Comparison of ENCODE assay signal across 10 cellular contexts in genomic region chr1:161613142-161613515, GRCh38. TPM values are rescaled to one million over a fixed set of nuclear protein-coding genes. Genes with fewer than 3 reads are reported as not detected.
DNase-seq lines count a peak whose midpoint lies in the region; ATAC-seq, FAIRE-seq and TF ChIP-seq lines count a peak whose summit lies in the region.
"Not testable (repeated sequence)": the region's sequence is repeated elsewhere in the genome, so short reads cannot be mapped to it uniquely, and the experiment has no call there.
"Had no signal": no experiment of that assay in that cellular context is flagged by ENCODE, and none has a peak within 500 bp of the region (broad histone marks: within the 10 kb centered on the region; RNA-seq: fewer than 3 reads in every experiment).

No MANE protein-coding gene starts in this region.

- not testable (repeated sequence) for TF ChIP-seq POLR2A in endothelial cell of umbilical vein (IDR thresholded peaks at IDR 0.05; ENCODE audit: low read depth, low read length)

- peak overlapping the region; percentile 31; the same call in 1 of the 2 replicates for H3K9ac ChIP-seq in KMS-11
- not testable (repeated sequence) for H3K9ac ChIP-seq in endothelial cell of umbilical vein (replicated peaks; ENCODE audit: extremely low read depth, insufficient read depth, low read length)

- CTCF ChIA-PET in Caco-2 (lab: Charles Lee): not testable (repeated sequence)
- CTCF ChIA-PET in endothelial cell of umbilical vein (lab: Charles Lee): interaction anchor here (1.3 to 1.6 kb wide), 2 partner anchors 126 to 127 kb away, joined by 3 to 4 read pairs; no protein-coding TSS in a partner anchor

- H3K4me1 Mint-ChIP-seq in Caco-2 (ENCODE audit: low read depth, unreplicated experiment) (peaks cover 11% of the 10 kb centered on the region), T-helper 17 cell (peaks cover 14% of the 10 kb centered on the region)
- peaks cover 18% of the 10 kb centered on the region for H3K4me1 Mint-ChIP-seq in activated naive CD8-positive, alpha-beta T cell treated with anti-CD3 and anti-CD28 coated beads, Interleukin-2, amount 50 U/mL, for 24 hours
- not testable (repeated sequence) for H3K4me1 Mint-ChIP-seq in progenitor cell of endocrine pancreas (ENCODE audit: low read depth)

- H3K4me3 ChIP-seq in Caco-2 (ENCODE audit: low read depth, low read length); KMS-11 (IDR thresholded peaks at IDR 0.05; ENCODE audit: insufficient read depth, low read depth, low read length); endothelial cell of umbilical vein (replicated peaks in 1 of 3; ENCODE audit: insufficient read depth in 1 of 3, low read depth in 1 of 3, low read length in 3 of 3): not testable (repeated sequence)
- H3K4me3 ChIP-seq in upper lobe of right lung: peak overlapping the region; percentile 53

- peak overlapping the region; percentile 54 for H3K27ac ChIP-seq in KMS-11
- H3K27ac ChIP-seq in endothelial cell of umbilical vein (ENCODE audit: insufficient read depth, low read depth, low read length): peak overlapping the region; percentile 57
- not testable (repeated sequence) for H3K27ac ChIP-seq in upper lobe of right lung

- BruUV-seq in Caco-2 (replicated peaks; lab: Mats Ljungman, UMichigan); endothelial cell of umbilical vein (replicated peaks; lab: Mats Ljungman, UMichigan): not testable (repeated sequence)

- H3K4me3 Mint-ChIP-seq in Caco-2 (ENCODE audit: unreplicated experiment): peak overlapping the region; percentile 90
- peak overlapping the region; percentile 89 for H3K4me3 Mint-ChIP-seq in T-helper 17 cell
- H3K4me3 Mint-ChIP-seq in activated naive CD8-positive, alpha-beta T cell treated with anti-CD3 and anti-CD28 coated beads, Interleukin-2, amount 50 U/mL, for 24 hours: peak overlapping the region; percentile 87
- H3K4me3 Mint-ChIP-seq in progenitor cell of endocrine pancreas (ENCODE audit: low read depth): peak overlapping the region; percentile 82

- FAIRE-seq in endothelial cell of umbilical vein (lab: Jason Lieb, UNC): peak; percentile 81

- H3K4me1 ChIP-seq in Caco-2; endothelial cell of umbilical vein (ENCODE audit: control insufficient read depth, extremely low read depth, insufficient read depth, low read length); upper lobe of right lung: not testable (repeated sequence)
- H3K4me1 ChIP-seq in KMS-11 (ENCODE audit: low read depth, poor library complexity, severe bottlenecking): peaks cover 14% of the 10 kb centered on the region

- H3K27ac Mint-ChIP-seq in Caco-2 (ENCODE audit: unreplicated experiment) (peak overlapping the region; percentile 98), T-helper 17 cell (peak overlapping the region; percentile 98), progenitor cell of endocrine pancreas (peak overlapping the region; percentile 98)
- peak overlapping the region; percentile 87 for H3K27ac Mint-ChIP-seq in activated naive CD8-positive, alpha-beta T cell treated with anti-CD3 and anti-CD28 coated beads, Interleukin-2, amount 50 U/mL, for 24 hours

- not testable (repeated sequence) for H3K9me1 ChIP-seq in endothelial cell of umbilical vein (replicated peaks; ENCODE audit: control insufficient read depth, extremely low read depth, insufficient read depth, low read length)

- not testable (repeated sequence) for H3K36me3 ChIP-seq in Caco-2 (ENCODE audit: control insufficient read depth, insufficient read depth, low read length); KMS-11 (ENCODE audit: insufficient read depth); endothelial cell of umbilical vein (ENCODE audit: control insufficient read depth in 2 of 2, extremely low read depth in 1 of 2, insufficient read depth in 2 of 2, low read length in 2 of 2); upper lobe of right lung

- dilution Hi-C loops in endothelial cell of umbilical vein (cut with MboI; ENCODE audit: extremely low pct_ligation_motif_present, low sequenced_read_pairs): not testable (repeated sequence)

- not testable (repeated sequence) for H3K27me3 Mint-ChIP-seq in Caco-2 (ENCODE audit: insufficient read depth, unreplicated experiment); T-helper 17 cell
- peaks cover 13% of the 10 kb centered on the region for H3K27me3 Mint-ChIP-seq in activated naive CD8-positive, alpha-beta T cell treated with anti-CD3 and anti-CD28 coated beads, Interleukin-2, amount 50 U/mL, for 24 hours
- H3K27me3 Mint-ChIP-seq in progenitor cell of endocrine pancreas: peaks cover 26% of the 10 kb centered on the region

- ATAC-seq in T-helper 17 cell; activated naive CD8-positive, alpha-beta T cell treated with anti-CD3 and anti-CD28 coated beads, Interleukin-2, amount 50 U/mL, for 24 hours; upper lobe of right lung: not testable (repeated sequence)

- POLR2A ChIA-PET in Caco-2 (lab: Charles Lee); endothelial cell of umbilical vein (lab: Charles Lee): not testable (repeated sequence)

- H3K79me2 ChIP-seq in KMS-11 (ENCODE audit: insufficient read depth, low read depth); endothelial cell of umbilical vein (ENCODE audit: control insufficient read depth, insufficient read depth, low read length): not testable (repeated sequence)

- not testable (repeated sequence) for H4K20me1 ChIP-seq in KMS-11 (ENCODE audit: insufficient read depth); endothelial cell of umbilical vein (replicated peaks; ENCODE audit: control insufficient read depth, extremely low read depth, insufficient read depth, low read length)

- H3K4me2 ChIP-seq in KMS-11: peak overlapping the region; percentile 60
- not testable (repeated sequence) for H3K4me2 ChIP-seq in endothelial cell of umbilical vein (ENCODE audit: insufficient read depth, low read length)

- not testable (repeated sequence) for H3K9me3 Mint-ChIP-seq in Caco-2 (ENCODE audit: unreplicated experiment); activated naive CD8-positive, alpha-beta T cell treated with anti-CD3 and anti-CD28 coated beads, Interleukin-2, amount 50 U/mL, for 24 hours; progenitor cell of endocrine pancreas (ENCODE audit: low read depth)

- H3K9me3 ChIP-seq in Caco-2; T-helper 17 cell (ENCODE audit: control insufficient read depth, low read length, poor library complexity, severe bottlenecking); endothelial cell of umbilical vein (replicated peaks; ENCODE audit: control insufficient read depth, insufficient read depth, low read length); upper lobe of right lung: not testable (repeated sequence)

- H3K27me3 ChIP-seq in Caco-2 (replicated peaks; ENCODE audit: control insufficient read depth, insufficient read depth, low read length); KMS-11 (ENCODE audit: insufficient read depth, low read depth); endothelial cell of umbilical vein (ENCODE audit: control insufficient read depth in 2 of 2, insufficient read depth in 2 of 2, low read length in 2 of 2); upper lobe of right lung: not testable (repeated sequence)

- H2AFZ ChIP-seq in KMS-11 (ENCODE audit: low read depth) (peak overlapping the region; percentile 69), endothelial cell of umbilical vein (ENCODE audit: low read depth, low read length) (peak overlapping the region; percentile 23)

- intact Hi-C loops in Caco-2 (cut with micrococcal nuclease; ENCODE audit: unreplicated experiment): loop anchor here (5.0 kb wide), 1 partner anchor 81 kb away; no protein-coding TSS in a partner anchor
- intact Hi-C loops in endothelial cell of umbilical vein (cut with micrococcal nuclease): loop anchor here (2.0 kb wide), 1 partner anchor 82 kb away; no protein-coding TSS in a partner anchor
- intact Hi-C loops in upper lobe of right lung (cut with DNase I): not testable (repeated sequence)

- TF ChIP-seq CTCF in Caco-2 (IDR thresholded peaks at IDR 0.05; ENCODE audit: insufficient read depth in 1 of 2, low read depth in 1 of 2, low read length in 1 of 2, severe bottlenecking in 1 of 2, unreplicated experiment in 1 of 2); KMS-11 (conservative IDR thresholded peaks at IDR 0.05; ENCODE audit: low read depth, low read length); endothelial cell of umbilical vein (IDR thresholded peaks at IDR 0.05; ENCODE audit: extremely low read depth in 1 of 2, insufficient read depth in 1 of 2, low read depth in 1 of 2, low read length in 2 of 2); progenitor cell of endocrine pancreas (IDR thresholded peaks at IDR 0.05; ENCODE audit: unreplicated experiment); upper lobe of right lung (IDR thresholded peaks at IDR 0.05): not testable (repeated sequence)

- not testable (repeated sequence) for DNase-seq in Caco-2; T-helper 17 cell; activated naive CD8-positive, alpha-beta T cell treated with anti-CD3 and anti-CD28 coated beads, Interleukin-2, amount 50 U/mL, for 24 hours; progenitor cell of endocrine pancreas (ENCODE audit: low spot score, unreplicated experiment); upper lobe of right lung
- DNase-seq in endothelial cell of umbilical vein (ENCODE audit: low read depth, low spot score) (peak; percentile 15), iris pigment epithelial cell (ENCODE audit: low read depth) (peak; percentile 50)

- peaks cover 14% of the 10 kb centered on the region for H3K36me3 Mint-ChIP-seq in Caco-2 (ENCODE audit: insufficient read depth, unreplicated experiment)
- not testable (repeated sequence) for H3K36me3 Mint-ChIP-seq in T-helper 17 cell (ENCODE audit: low read depth); activated naive CD8-positive, alpha-beta T cell treated with anti-CD3 and anti-CD28 coated beads, Interleukin-2, amount 50 U/mL, for 24 hours (ENCODE audit: low read depth); progenitor cell of endocrine pancreas (ENCODE audit: insufficient read depth)

RNA-seq across cellular contexts. Expression of gene FCGR3B, which starts 17.8 kb away (rescaled TPM):
- total RNA-seq in Caco-2 (2022): not detected in 2 replicates
- total RNA-seq in T-helper 17 cell: under 1 TPM in 1 of 2 donors, not detected in 1; 0.37 TPM
- total RNA-seq in endothelial cell of umbilical vein: not detected in 2 replicates
- polyA plus RNA-seq in endothelial cell of umbilical vein: not detected in 2 replicates
- polyA plus RNA-seq in endothelial cell of umbilical vein (2011; cell fraction: cytosol; rRNA removed): not detected in 2 replicates
- not detected in 2 replicates for polyA plus RNA-seq in endothelial cell of umbilical vein (2011; cell fraction: nucleus; rRNA removed)
- polyA plus RNA-seq in endothelial cell of umbilical vein (2012): not detected in 2 replicates
- polyA minus RNA-seq in endothelial cell of umbilical vein: not detected in 2 replicates
- not detected for polyA minus RNA-seq in endothelial cell of umbilical vein (2011; cell fraction: cytosol; rRNA and poly(A)+ RNA removed)
- not detected in 2 replicates for polyA minus RNA-seq in endothelial cell of umbilical vein (2011; cell fraction: nucleus; rRNA and poly(A)+ RNA removed)
- total RNA-seq in progenitor cell of endocrine pancreas: not detected in 2 replicates
- 18.9 TPM for total RNA-seq in upper lobe of right lung
- total RNA-seq: H4, HT1080 had no signal

RNA-seq across cellular contexts. Expression of gene FCGR2B, which starts 49.8 kb away (rescaled TPM):
- total RNA-seq in Caco-2 (2022): not detected in 2 replicates
- total RNA-seq in T-helper 17 cell: 1 to 10 TPM; 2.6 to 2.9 TPM
- not detected in 2 replicates for total RNA-seq in endothelial cell of umbilical vein
- polyA plus RNA-seq in endothelial cell of umbilical vein: not detected in 2 replicates
- 0.07 TPM in 1 of 2 replicates, not detected in the other for polyA plus RNA-seq in endothelial cell of umbilical vein (2011; cell fraction: cytosol; rRNA removed)
- polyA plus RNA-seq in endothelial cell of umbilical vein (2011; cell fraction: nucleus; rRNA removed): not detected in 2 replicates
- polyA plus RNA-seq in endothelial cell of umbilical vein (2012): not detected in 2 replicates
- 0.13 TPM in 1 of 2 replicates, not detected in the other for polyA minus RNA-seq in endothelial cell of umbilical vein
- polyA minus RNA-seq in endothelial cell of umbilical vein (2011; cell fraction: cytosol; rRNA and poly(A)+ RNA removed): not detected
- not detected in 2 replicates for polyA minus RNA-seq in endothelial cell of umbilical vein (2011; cell fraction: nucleus; rRNA and poly(A)+ RNA removed)
- 0.36 and 0.55 TPM in 2 replicates for total RNA-seq in progenitor cell of endocrine pancreas
- total RNA-seq in upper lobe of right lung: 30.7 TPM
- total RNA-seq: H4 had no signal

Comparison
In these comparisons a context has a peak if more than half of its experiments do, and no peak if none do; other contexts are left out.
1. RNA of gene FCGR3B, which starts 17.8 kb away (total RNA-seq): 18.9 TPM in upper lobe of right lung (single experiment); 0.37 TPM in T-helper 17 cell, not detected in Caco-2, not detected in endothelial cell of umbilical vein and not detected in progenitor cell of endocrine pancreas; every median in the first group is over 10 times any median in the second.
2. Peak in every context shown above with its lines, with median percentiles within 50 percentile points of each other: H3K27ac Mint-ChIP-seq and H3K4me3 Mint-ChIP-seq.